In genomic region chr18:78129260-78129659, GRCh38 we compare ENCODE assay signal across 9 cellular contexts.
"Had no signal": no experiment of that assay in that cellular context is flagged by ENCODE, and none has a peak within 500 bp of the region (broad histone marks: within the 10 kb centered on the region; RNA-seq: fewer than 3 reads in every experiment).

No MANE protein-coding gene starts in this region.

- H3K4me3 Mint-ChIP-seq: GM23338, H9, IgD-negative memory B cell had no signal

- DNase-seq: H9, HCEC 1CT, KBM-7 had no signal

- H2AFZ ChIP-seq: GM23338 had no signal

- H3K4me2 ChIP-seq: GM23338, KMS-11 had no signal

- H3K27me3 Mint-ChIP-seq: IgD-negative memory B cell had no signal

- H3K4me1 Mint-ChIP-seq: GM23338 had no signal

- H3K27ac ChIP-seq: KMS-11 had no signal

- H3K9ac ChIP-seq: KMS-11 had no signal

- H3K27ac Mint-ChIP-seq: GM23338, H9, IgD-negative memory B cell had no signal

- H3K4me3 ChIP-seq: GM23338 had no signal

- ATAC-seq: GM23338 had no signal

- FAIRE-seq: H1, H54, HTR-8/SVneo had no signal

- H3K36me3 Mint-ChIP-seq: IgD-negative memory B cell had no signal
